ENCODE assay signal across 11 cellular contexts in genomic region chr1:94383966-94384408, GRCh38. TPM values are rescaled to one million over a fixed set of nuclear protein-coding genes. Genes with fewer than 3 reads are reported as not detected.
DNase-seq lines count a peak whose midpoint lies in the region; ATAC-seq and TF ChIP-seq lines count a peak whose summit lies in the region.
"Had no signal": no experiment of that assay in that cellular context is flagged by ENCODE, and none has a peak within 500 bp of the region (broad histone marks: within the 10 kb centered on the region; RNA-seq: fewer than 3 reads in every experiment).

No MANE protein-coding gene starts in this region.

- no peak overlapping the region for H3K4me3 ChIP-seq in fibroblast of mammary gland (ENCODE audit: control insufficient read depth, low read depth, low read length)
- H3K4me3 ChIP-seq in tibial nerve, result no peak overlapping the region
- H3K4me3 ChIP-seq: thoracic aorta had no signal

- peak; percentile 80 for ATAC-seq in activated CD8-positive, alpha-beta memory T cell treated with anti-CD3 and anti-CD28 coated beads, Interleukin-2, amount 10 ng/mL, durations not matched to agents 7 days and 5 days
- peak; percentile 54 for ATAC-seq in HG03565 (IDR thresholded peaks at IDR 0.05; ENCODE audit: unreplicated experiment)
- peak; percentile 60 for ATAC-seq in stimulated activated naive CD8-positive, alpha-beta T cell treated with anti-CD3 and anti-CD28 coated beads, Interleukin-15, Interleukin-2, amounts not matched to agents 100 U/mL and 50 U/mL, for 24 hours

- CTCF ChIA-PET in activated CD8-positive, alpha-beta memory T cell treated with anti-CD3 and anti-CD28 coated beads, Interleukin-2, amount 10 ng/mL, durations not matched to agents 7 days and 5 days (lab: Charles Lee), result no interaction called here

- peaks cover 20% of the 10 kb centered on the region for H3K27me3 Mint-ChIP-seq in activated CD8-positive, alpha-beta memory T cell treated with anti-CD3 and anti-CD28 coated beads, Interleukin-2, amount 10 ng/mL, durations not matched to agents 7 days and 5 days

- H3K4me1 ChIP-seq in tibial nerve, result no peaks in the 10 kb centered on the region

- no peak for TF ChIP-seq POLR2A in tibial nerve (IDR thresholded peaks at IDR 0.05)

- TF ChIP-seq CTCF in fibroblast of mammary gland (conservative IDR thresholded peaks at IDR 0.05; ENCODE audit: control insufficient read depth, insufficient read depth, low read depth, low read length) (no peak), tibial nerve (IDR thresholded peaks at IDR 0.05) (no peak)

- no peaks in the 10 kb centered on the region for H3K27me3 ChIP-seq in tibial nerve

- no peaks in the 10 kb centered on the region for H3K9me3 Mint-ChIP-seq in activated CD8-positive, alpha-beta memory T cell treated with anti-CD3 and anti-CD28 coated beads, Interleukin-2, amount 10 ng/mL, durations not matched to agents 7 days and 5 days (ENCODE audit: low read depth)
- H3K9me3 Mint-ChIP-seq: dendritic cell treated with granulocyte-macrophage colony-stimulating factor and Interleukin-4, amounts not matched to agents 40 ng/mL and 50 ng/mL, for 4 days had no signal

- H3K27ac ChIP-seq in tibial nerve, result no peak overlapping the region
- H3K27ac ChIP-seq: thoracic aorta had no signal

- no peak for TF ChIP-seq EP300 in tibial nerve (IDR thresholded peaks at IDR 0.05)

- in situ Hi-C loops in G401 (cut with HindIII; ENCODE audit: low sequenced_read_pairs), result no loop called here

- H3K36me3 ChIP-seq in tibial nerve, result no peaks in the 10 kb centered on the region
- H3K36me3 ChIP-seq: thoracic aorta had no signal

- no peak overlapping the region for H3K27ac Mint-ChIP-seq in activated CD8-positive, alpha-beta memory T cell treated with anti-CD3 and anti-CD28 coated beads, Interleukin-2, amount 10 ng/mL, durations not matched to agents 7 days and 5 days
- H3K27ac Mint-ChIP-seq: dendritic cell treated with granulocyte-macrophage colony-stimulating factor and Interleukin-4, amounts not matched to agents 40 ng/mL and 50 ng/mL, for 4 days had no signal

- peaks cover 16% of the 10 kb centered on the region for H3K4me1 Mint-ChIP-seq in activated CD8-positive, alpha-beta memory T cell treated with anti-CD3 and anti-CD28 coated beads, Interleukin-2, amount 10 ng/mL, durations not matched to agents 7 days and 5 days

- no peak for DNase-seq in activated CD8-positive, alpha-beta memory T cell treated with anti-CD3 and anti-CD28 coated beads, Interleukin-2, amount 10 ng/mL, durations not matched to agents 7 days and 5 days
- DNase-seq in activated CD8-positive, alpha-beta memory T cell treated with anti-CD3 and anti-CD28 coated beads for 24 hours, result no peak
- DNase-seq in fibroblast of mammary gland (ENCODE audit: low read depth) (peak; percentile 54), tibial nerve (ENCODE audit: low spot score in 2 of 2) (no peak), NCI-H446 treated with DMSO at 0.1 percent for 48 hours (lab: John Stamatoyannopoulos, UW) (no peak), G401 (ENCODE audit: low spot score) (no peak)
- DNase-seq in stimulated activated naive CD8-positive, alpha-beta T cell treated with anti-CD3 and anti-CD28 coated beads, Interleukin-15, Interleukin-2, amounts not matched to agents 100 U/mL and 50 U/mL, for 24 hours, result no peak
- DNase-seq: NCI-H1930 had no signal

- no peak overlapping the region for H3K4me3 Mint-ChIP-seq in activated CD8-positive, alpha-beta memory T cell treated with anti-CD3 and anti-CD28 coated beads, Interleukin-2, amount 10 ng/mL, durations not matched to agents 7 days and 5 days

- WGBS in tibial nerve, 2 donors, result 59 to 76% methylated on average over 4 of the region's 4 CpGs

- H3K9me3 ChIP-seq in tibial nerve, result no peaks in the 10 kb centered on the region
- H3K9me3 ChIP-seq: thoracic aorta had no signal

- no peaks in the 10 kb centered on the region for H3K36me3 Mint-ChIP-seq in activated CD8-positive, alpha-beta memory T cell treated with anti-CD3 and anti-CD28 coated beads, Interleukin-2, amount 10 ng/mL, durations not matched to agents 7 days and 5 days

RNA-seq across cellular contexts. Expression of gene ABCD3, which starts 34.2 kb away (rescaled TPM):
- total RNA-seq in activated CD8-positive, alpha-beta memory T cell treated with anti-CD3 and anti-CD28 coated beads, Interleukin-2, amount 10 ng/mL, durations not matched to agents 7 days and 5 days, result 10 to 100 TPM; 21.2 to 22.6 TPM
- total RNA-seq in tibial nerve, result 10 to 100 TPM; 37.9 to 90.2 (median 51.9) TPM
- 21.9 and 23.6 TPM in 2 replicates for total RNA-seq in G401 (2014; rRNA removed; shearing (Covaris generic))
